In the genomic region with DNA sequence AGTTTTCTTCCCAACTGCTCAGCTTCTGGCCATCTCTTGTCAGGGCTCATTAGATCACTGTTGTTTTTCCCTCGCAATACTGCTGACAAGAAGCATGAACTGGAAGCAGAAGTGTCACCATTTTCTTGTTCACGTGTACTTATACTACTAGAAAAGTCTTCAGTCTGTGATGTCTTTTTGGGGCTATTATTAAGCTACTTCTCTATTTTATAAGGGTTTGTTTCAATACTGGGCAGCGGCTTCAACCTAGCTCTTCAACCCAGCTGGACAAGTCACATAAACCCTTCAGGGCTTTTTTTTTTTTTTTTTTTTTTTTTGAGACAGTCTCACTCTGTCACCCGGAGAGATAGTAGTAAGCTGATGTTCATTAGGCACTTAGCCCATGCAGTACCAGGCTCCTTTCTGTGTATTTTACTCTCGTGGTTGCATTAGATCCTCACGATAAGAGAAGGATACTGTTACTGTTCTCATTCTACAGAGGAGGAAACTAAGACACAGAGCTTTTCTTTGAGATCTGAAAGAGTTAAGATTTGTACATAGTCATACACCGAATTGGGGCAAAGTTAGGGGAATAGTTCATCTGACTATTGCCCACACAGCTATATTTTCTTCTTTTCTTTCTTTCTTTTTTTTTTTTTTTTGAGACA, we compare ENCODE assay signal across 12 cellular contexts. TPM values are rescaled to one million over a fixed set of nuclear protein-coding genes. Genes with fewer than 3 reads are reported as not detected.
DNase-seq lines count a peak whose midpoint lies in the region; ATAC-seq and TF ChIP-seq lines count a peak whose summit lies in the region.
"Had no signal": no experiment of that assay in that cellular context is flagged by ENCODE, and none has a peak within 500 bp of the region (broad histone marks: within the 10 kb centered on the region; RNA-seq: fewer than 3 reads in every experiment).

No MANE protein-coding gene starts in this region.

- WGBS in body of pancreas, 2 donors = 59 to 69% methylated on average over 7 of the region's 7 CpGs

- no peaks in the 10 kb centered on the region for H3K27me3 ChIP-seq in body of pancreas

- no peaks in the 10 kb centered on the region for H3K27me3 Mint-ChIP-seq in activated CD4-positive, alpha-beta T cell treated with anti-CD3 and anti-CD28 coated beads for 36 hours

- H3K9me3 ChIP-seq in body of pancreas = no peaks in the 10 kb centered on the region

- CTCF ChIA-PET in activated CD4-positive, alpha-beta T cell treated with anti-CD3 and anti-CD28 coated beads for 36 hours (lab: Charles Lee) = interaction anchor here (0.6 to 2.4 kb wide), 7 partner anchors 9 to 522 kb away, joined by 3 to 15 read pairs (median 5); no protein-coding TSS in a partner anchor

- no peak for TF ChIP-seq CTCF in LNCaP clone FGC (IDR thresholded peaks at IDR 0.05; ENCODE audit: control insufficient read depth, extremely low read depth, insufficient read depth)
- no peak for TF ChIP-seq CTCF in body of pancreas (IDR thresholded peaks at IDR 0.05)

- peaks cover 68% of the 10 kb centered on the region for H3K4me1 Mint-ChIP-seq in activated CD4-positive, alpha-beta T cell treated with anti-CD3 and anti-CD28 coated beads for 36 hours

- POLR2A ChIA-PET in activated CD4-positive, alpha-beta T cell treated with anti-CD3 and anti-CD28 coated beads for 36 hours (lab: Charles Lee) = interaction anchor here (1.0 to 1.3 kb wide), 3 partner anchors 8 to 61 kb away, joined by 3 to 10 read pairs (median 5); no protein-coding TSS in a partner anchor

- H3K9me3 Mint-ChIP-seq in activated CD4-positive, alpha-beta T cell treated with anti-CD3 and anti-CD28 coated beads for 36 hours (ENCODE audit: low read depth) = no peaks in the 10 kb centered on the region

- H3K4me3 ChIP-seq in LNCaP clone FGC (ENCODE audit: low read depth, low read length) (no peak overlapping the region), body of pancreas (no peak overlapping the region)

- H3K4me3 Mint-ChIP-seq in activated CD4-positive, alpha-beta T cell treated with anti-CD3 and anti-CD28 coated beads for 36 hours = no peak overlapping the region

- peaks cover 23% of the 10 kb centered on the region for H3K36me3 Mint-ChIP-seq in activated CD4-positive, alpha-beta T cell treated with anti-CD3 and anti-CD28 coated beads for 36 hours (ENCODE audit: low read depth)

- intact Hi-C loops in activated CD4-positive, alpha-beta T cell treated with anti-CD3 and anti-CD28 coated beads for 36 hours (cut with DNase I, micrococcal nuclease) = loop anchor here in 1 of 2 experiments (1.0 kb wide), 1 partner anchor 9 kb away; no protein-coding TSS in a partner anchor
- intact Hi-C loops in body of pancreas (cut with DNase I) = no loop called here

- H3K27ac ChIP-seq in body of pancreas = peak overlapping the region; percentile 21 to 86 (median 67)

- peak; percentile 71 for ATAC-seq in activated CD4-positive, alpha-beta T cell treated with anti-CD3 and anti-CD28 coated beads for 36 hours
- ATAC-seq in body of pancreas = no peak

- H3K36me3 ChIP-seq in body of pancreas (replicated peaks in 1 of 2; ENCODE audit: insufficient read depth in 1 of 2, low read depth in 2 of 2) = no peaks in the 10 kb centered on the region

- no peak for DNase-seq in activated CD4-positive, alpha-beta T cell treated with anti-CD3 and anti-CD28 coated beads for 36 hours
- DNase-seq in activated CD4-positive, alpha-beta T cell treated with anti-CD3 and anti-CD28 coated beads for 1 hour = no peak
- DNase-seq in LNCaP clone FGC (ENCODE audit: low read depth) (peak; percentile 50), body of pancreas (no peak), pons (ENCODE audit: low spot score) (peak; percentile 76), NCI-H2196 treated with DMSO at 0.1 percent for 48 hours (lab: John Stamatoyannopoulos, UW; ENCODE audit: unreplicated experiment) (no peak), EL (no peak)
- no peak for DNase-seq in activated effector memory CD4-positive, alpha-beta T cell treated with anti-CD3 and anti-CD28 coated beads, Interleukin-2, amount 50 U/mL, for 16 hours
- DNase-seq: DMS79 treated with DMSO at 0.1 percent for 48 hours, NCI-H146, occipital lobe, T1000 had no signal

- H3K27ac Mint-ChIP-seq in activated CD4-positive, alpha-beta T cell treated with anti-CD3 and anti-CD28 coated beads for 36 hours = peak overlapping the region; percentile 52

- TF ChIP-seq POLR2A in body of pancreas (IDR thresholded peaks at IDR 0.05) = no peak

- peaks cover 54% of the 10 kb centered on the region for H3K4me1 ChIP-seq in body of pancreas

RNA-seq across cellular contexts. Expression of gene RAPGEF1, which starts 20.5 kb away (rescaled TPM):
- 100 to 1,000 TPM in 1 of 2 experiments, 10 to 100 TPM in 1; 86.7 to 108 TPM for total RNA-seq in activated CD4-positive, alpha-beta T cell treated with anti-CD3 and anti-CD28 coated beads for 36 hours
- 10 to 100 TPM; 30.1 to 70.5 TPM for total RNA-seq in body of pancreas

Comparison
In these comparisons a context has a peak if more than half of its experiments do, and no peak if none do; other contexts are left out.
1. DNase-seq: peak in LNCaP clone FGC (single experiment) and pons (single experiment); none in activated CD4-positive, alpha-beta T cell treated with anti-CD3 and anti-CD28 coated beads for 36 hours (single experiment), activated CD4-positive, alpha-beta T cell treated with anti-CD3 and anti-CD28 coated beads for 1 hour (single experiment), body of pancreas (0 of 4), activated effector memory CD4-positive, alpha-beta T cell treated with anti-CD3 and anti-CD28 coated beads, Interleukin-2, amount 50 U/mL, for 16 hours (single experiment), NCI-H2196 treated with DMSO at 0.1 percent for 48 hours (single experiment) and EL (single experiment).